In the genomic region with DNA sequence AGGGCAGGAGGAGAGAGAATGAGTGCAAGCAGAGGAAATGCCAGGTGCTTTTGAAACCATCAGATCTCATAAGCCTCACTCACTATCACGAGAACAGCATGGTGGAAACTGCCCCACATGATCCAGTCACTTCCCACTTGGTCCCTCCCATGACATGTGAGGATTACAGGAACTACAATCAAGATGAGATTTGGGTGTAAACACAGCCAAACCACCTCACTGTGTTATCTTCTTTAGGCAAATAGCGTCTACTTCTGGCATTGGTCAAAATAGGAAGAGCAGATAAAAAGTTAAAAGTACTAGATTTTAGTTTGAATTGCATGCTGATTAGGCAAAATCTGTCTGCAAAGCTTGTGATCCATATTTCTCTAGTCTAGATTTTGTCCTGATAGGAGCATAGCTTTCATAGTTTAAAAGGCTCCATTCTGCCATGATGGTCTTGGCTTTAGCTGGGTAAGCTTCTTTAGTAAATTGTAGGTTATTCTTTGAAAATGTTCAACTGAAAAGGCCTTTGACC, we compare ENCODE assay signal across 34 cellular contexts.
"Had no signal": no experiment of that assay in that cellular context is flagged by ENCODE, and none has a peak within 500 bp of the region (broad histone marks: within the 10 kb centered on the region; RNA-seq: fewer than 3 reads in every experiment).

No MANE protein-coding gene starts in this region.

- H3K4me3 ChIP-seq: coronary artery, dorsolateral prefrontal cortex, esophagus squamous epithelium had no signal

- H3K27me3 Mint-ChIP-seq: activated CD4-positive, alpha-beta memory T cell treated with anti-CD3 and anti-CD28 coated beads, Interleukin-2, amount 10 ng/mL, durations not matched to agents 7 days and 5 days; activated naive CD8-positive, alpha-beta T cell; activated T-cell treated with anti-CD3 and anti-CD28 coated beads, Interleukin-2, amount 50 U/mL, for 24 hours; central memory CD8-positive, alpha-beta T cell; dendritic cell treated with granulocyte-macrophage colony-stimulating factor and Interleukin-4, amounts not matched to agents 40 ng/mL and 50 ng/mL, for 4 days; T-helper 17 cell had no signal

- H3K4me1 Mint-ChIP-seq: activated CD4-positive, alpha-beta memory T cell treated with anti-CD3 and anti-CD28 coated beads, Interleukin-2, amount 10 ng/mL, durations not matched to agents 7 days and 5 days; activated CD4-positive, alpha-beta T cell treated with anti-CD3 and anti-CD28 coated beads, Interleukin-2, amount 10 ng/mL, durations not matched to agents 7 days and 5 days; activated T-helper 17 cell treated with anti-CD3 and anti-CD28 coated beads, Interleukin-2, amount 50 U/mL, for 72 hours; central memory CD8-positive, alpha-beta T cell; T-helper 17 cell had no signal

- H3K9me3 Mint-ChIP-seq: activated CD4-positive, alpha-beta memory T cell treated with anti-CD3 and anti-CD28 coated beads, Interleukin-2, amount 10 ng/mL, durations not matched to agents 7 days and 5 days; activated CD4-positive, alpha-beta T cell treated with anti-CD3 and anti-CD28 coated beads, Interleukin-2, amount 10 ng/mL, durations not matched to agents 7 days and 5 days; activated T-cell treated with anti-CD3 and anti-CD28 coated beads, Interleukin-2, amount 50 U/mL, for 24 hours; dendritic cell treated with granulocyte-macrophage colony-stimulating factor and Interleukin-4, amounts not matched to agents 40 ng/mL and 50 ng/mL, for 4 days; T-helper 2 cell treated with Interferon-gamma antibody and Interleukin-4, amounts not matched to agents 5 μg/mL and 100 μg/mL, for 36 hours; WTC11 had no signal

- H3K27me3 ChIP-seq: brain microvascular endothelial cell, esophagus squamous epithelium had no signal

- H3K27ac ChIP-seq: brain microvascular endothelial cell, coronary artery, dorsolateral prefrontal cortex, VCaP had no signal

- FAIRE-seq: astrocyte, bronchial epithelial cell had no signal

- H3K27ac Mint-ChIP-seq: activated CD4-positive, alpha-beta memory T cell treated with anti-CD3 and anti-CD28 coated beads, Interleukin-2, amount 10 ng/mL, durations not matched to agents 7 days and 5 days; activated CD4-positive, alpha-beta T cell treated with anti-CD3 and anti-CD28 coated beads, Interleukin-2, amount 10 ng/mL, durations not matched to agents 7 days and 5 days; activated naive CD8-positive, alpha-beta T cell; activated T-cell treated with anti-CD3 and anti-CD28 coated beads, Interleukin-2, amount 50 U/mL, for 24 hours; activated T-helper 17 cell treated with anti-CD3 and anti-CD28 coated beads, Interleukin-2, amount 50 U/mL, for 72 hours; dendritic cell treated with granulocyte-macrophage colony-stimulating factor and Interleukin-4, amounts not matched to agents 40 ng/mL and 50 ng/mL, for 4 days; T-helper 17 cell; T-helper 2 cell treated with Interferon-gamma antibody and Interleukin-4, amounts not matched to agents 5 μg/mL and 100 μg/mL, for 36 hours; WTC11 had no signal

- H3K9me3 ChIP-seq: esophagus squamous epithelium had no signal

- ATAC-seq: activated T-helper 17 cell treated with anti-CD3 and anti-CD28 coated beads, Interleukin-2, amount 50 U/mL, for 72 hours; T-helper 17 cell; WTC11 had no signal

- H3K36me3 Mint-ChIP-seq: activated naive CD8-positive, alpha-beta T cell; WTC11 had no signal

- H3K4me3 Mint-ChIP-seq: activated CD4-positive, alpha-beta memory T cell treated with anti-CD3 and anti-CD28 coated beads, Interleukin-2, amount 10 ng/mL, durations not matched to agents 7 days and 5 days; activated CD4-positive, alpha-beta T cell treated with anti-CD3 and anti-CD28 coated beads, Interleukin-2, amount 10 ng/mL, durations not matched to agents 7 days and 5 days; activated naive CD8-positive, alpha-beta T cell; activated T-cell treated with anti-CD3 and anti-CD28 coated beads, Interleukin-2, amount 50 U/mL, for 24 hours; activated T-helper 17 cell treated with anti-CD3 and anti-CD28 coated beads, Interleukin-2, amount 50 U/mL, for 72 hours; central memory CD8-positive, alpha-beta T cell; dendritic cell treated with granulocyte-macrophage colony-stimulating factor and Interleukin-4, amounts not matched to agents 40 ng/mL and 50 ng/mL, for 4 days; T-helper 17 cell; T-helper 2 cell treated with Interferon-gamma antibody and Interleukin-4, amounts not matched to agents 5 μg/mL and 100 μg/mL, for 36 hours; WTC11 had no signal

- H3K36me3 ChIP-seq: brain microvascular endothelial cell, esophagus squamous epithelium had no signal

- DNase-seq: activated CD4-positive, alpha-beta memory T cell treated with anti-CD3 and anti-CD28 coated beads, Interleukin-2, amount 10 ng/mL, durations not matched to agents 7 days and 5 days; activated CD4-positive, alpha-beta T cell treated with anti-CD3 and anti-CD28 coated beads for 1 hour; activated CD4-positive, alpha-beta T cell treated with anti-CD3 and anti-CD28 coated beads for 4 hours; activated CD4-positive, alpha-beta T cell treated with anti-CD3 and anti-CD28 coated beads, Interleukin-2, amount 10 ng/mL, durations not matched to agents 7 days and 5 days; activated CD4-positive, alpha-beta T cell treated with anti-CD3 and anti-CD28 coated beads, Interleukin-2, amount 50 U/mL, for 4 hours; activated CD8-positive, alpha-beta memory T cell treated with anti-CD3 and anti-CD28 coated beads, Interleukin-2, amount 50 U/mL, for 48 hours; activated effector memory CD4-positive, alpha-beta T cell treated with Interleukin-2 at 50 U/mL for 16 hours; activated gamma-delta T cell treated with Interleukin-2 at 50 U/mL for 16 hours; activated naive CD4-positive, alpha-beta T cell treated with anti-CD3 and anti-CD28 coated beads, Interleukin-2, amount 50 U/mL, for 16 hours; activated naive CD4-positive, alpha-beta T cell treated with Interleukin-2 at 50 U/mL for 16 hours; activated T-cell treated with anti-CD3 and anti-CD28 coated beads for 4 hours; activated T-cell treated with anti-CD3 and anti-CD28 coated beads, Interleukin-2, amount 50 U/mL, for 24 hours; amniotic stem cell; anterior cingulate cortex; brain microvascular endothelial cell; dorsolateral prefrontal cortex; effector memory CD4-positive, alpha-beta T cell; erythroblast; esophagus squamous epithelium; foreskin melanocyte; head of caudate nucleus; T-helper 1 cell; T-helper 17 cell; T1000 had no signal
